ENCODE assay signal across 8 cellular contexts in genomic region chr17:83051423-83052240, GRCh38. TPM values are rescaled to one million over a fixed set of nuclear protein-coding genes. Genes with fewer than 3 reads are reported as not detected.
A peak's percentile ranks its signal among the peaks of the same experiment; 100 is the strongest.
DNase-seq lines count a peak whose midpoint lies in the region; ATAC-seq and TF ChIP-seq lines count a peak whose summit lies in the region.

No MANE protein-coding gene starts in this region.

- H2BK120ac ChIP-seq in IMR-90 (ENCODE audit: low read depth, low read length), result peak overlapping the region; percentile 50

- H3K27ac Mint-ChIP-seq in activated T-cell treated with anti-CD3 and anti-CD28 coated beads, Interleukin-2, amount 50 U/mL, for 24 hours, result peak overlapping the region; percentile 89

- H2BK5ac ChIP-seq in IMR-90 (ENCODE audit: low read depth, low read length, poor library complexity, severe bottlenecking), result peak overlapping the region; percentile 86

- peaks cover 43% of the 10 kb centered on the region for H3K4me1 Mint-ChIP-seq in activated T-cell treated with anti-CD3 and anti-CD28 coated beads, Interleukin-2, amount 50 U/mL, for 24 hours (ENCODE audit: low read depth)

- H4K91ac ChIP-seq in IMR-90 (ENCODE audit: insufficient read depth, low read depth, low read length), result peak overlapping the region; percentile 94

- TF ChIP-seq POLR2A in IMR-90 (IDR thresholded peaks at IDR 0.05; ENCODE audit: low read depth, low read length), result peak; percentile 51; the same call in 1 of the 2 replicates

- intact Hi-C loops in IMR-90 (cut with micrococcal nuclease), result no loop called here

- H3K56ac ChIP-seq in IMR-90 (ENCODE audit: extremely low read depth, insufficient read depth, low read length), result 0 out of 2 replicates have a peak overlapping the region, but pooled peaks have one; percentile 31

- H4K20me1 ChIP-seq in IMR-90 (ENCODE audit: insufficient read depth, low read length), result peaks cover 3% of the 10 kb centered on the region; the same call in 1 of the 2 replicates

- no peaks in the 10 kb centered on the region for H3K27me3 Mint-ChIP-seq in activated T-cell treated with anti-CD3 and anti-CD28 coated beads, Interleukin-2, amount 50 U/mL, for 24 hours

- H3K27me3 ChIP-seq in IMR-90 (ENCODE audit: control insufficient read depth, insufficient read depth, low read length), result no peaks in the 10 kb centered on the region
- no peaks in the 10 kb centered on the region for H3K27me3 ChIP-seq in esophagus (ENCODE audit: control insufficient read depth in 1 of 2, insufficient read depth in 2 of 2, low read length in 2 of 2)
- H3K27me3 ChIP-seq in muscle layer of colon (ENCODE audit: control insufficient read depth in 1 of 2, insufficient read depth in 2 of 2, low read length in 2 of 2), result no peaks in the 10 kb centered on the region

- dilution Hi-C loops in IMR-90 (cut with HindIII; ENCODE audit: low sequenced_read_pairs, unreplicated experiment), result no loop called here

- peak overlapping the region; percentile 91 for H2AK9ac ChIP-seq in IMR-90 (replicated peaks; ENCODE audit: low read depth, low read length, poor library complexity)

- WGBS in IMR-90 (ENCODE audit: extremely low coverage in 2 of 2, insufficient read length in 1 of 2), 2 experiments, result 2% methylated on average over 29 of the region's 93 CpGs; no CpG with 5 or more reads in 1 of the 2 experiments
- WGBS in esophagus, 2 donors, result 1% methylated on average over 61 to 93 of the region's 93 CpGs

- peak; percentile 90 for ATAC-seq in GM21528 (IDR thresholded peaks at IDR 0.05; ENCODE audit: low FRiP score, unreplicated experiment)
- peak; percentile 95 for ATAC-seq in IMR-90 (ENCODE audit: low read depth)

- TF ChIP-seq RAD21 in IMR-90 (IDR thresholded peaks at IDR 0.05; ENCODE audit: low read length), result peak; percentile 6; the same call in 1 of the 2 replicates

- peaks cover 13% of the 10 kb centered on the region for H3K36me3 Mint-ChIP-seq in activated T-cell treated with anti-CD3 and anti-CD28 coated beads, Interleukin-2, amount 50 U/mL, for 24 hours (ENCODE audit: low read depth)

- peak overlapping the region; percentile 71 for H3K4me2 ChIP-seq in IMR-90 (ENCODE audit: low read depth, low read length)

- CTCF ChIA-PET in IMR-90 (lab: Yijun Ruan, JAX), result no interaction called here

- H3K36me3 ChIP-seq in IMR-90 (ENCODE audit: control insufficient read depth, insufficient read depth, low read length) (peaks cover 5% of the 10 kb centered on the region; the same call in 1 of the 2 replicates), esophagus (ENCODE audit: control insufficient read depth in 2 of 2, insufficient read depth in 2 of 2, low read length in 1 of 2) (no peaks in the 10 kb centered on the region), muscle layer of colon (ENCODE audit: insufficient read depth, low read length) (peaks cover 4% of the 10 kb centered on the region)

- H2AFZ ChIP-seq in IMR-90 (replicated peaks; ENCODE audit: low read length, poor library complexity), result peak overlapping the region; percentile 99

- TF ChIP-seq CTCF in IMR-90 (conservative IDR thresholded peaks at IDR 0.05; ENCODE audit: low read depth, low read length), result no peak

- no peaks in the 10 kb centered on the region for H3K9me3 Mint-ChIP-seq in activated T-cell treated with anti-CD3 and anti-CD28 coated beads, Interleukin-2, amount 50 U/mL, for 24 hours

- H3K18ac ChIP-seq in IMR-90 (ENCODE audit: low read depth, low read length), result peak overlapping the region; percentile 66

- H3K4me1 ChIP-seq in IMR-90 (ENCODE audit: control insufficient read depth, insufficient read depth, low read length) (peaks cover 22% of the 10 kb centered on the region), esophagus (ENCODE audit: control insufficient read depth in 2 of 2, insufficient read depth in 2 of 2, low read length in 1 of 2) (peaks cover 13 to 16% of the 10 kb centered on the region in 2 donors), muscle layer of colon (ENCODE audit: insufficient read depth, low read length) (peaks cover 5% of the 10 kb centered on the region)

- H3K4me3 ChIP-seq in IMR-90 (ENCODE audit: insufficient read depth, low read depth, low read length) (peak overlapping the region; percentile 55), esophagus (ENCODE audit: low read depth in 1 of 2, low read length in 2 of 2) (peak overlapping the region; percentile 55 to 70), muscle layer of colon (ENCODE audit: low read depth in 1 of 2, low read length in 2 of 2) (peak overlapping the region; percentile 66 to 71)

- peak overlapping the region; percentile 99 for H3K14ac ChIP-seq in IMR-90 (replicated peaks; ENCODE audit: low read depth, low read length)

- POLR2A ChIA-PET in IMR-90 (lab: Charles Lee; ENCODE audit: unreplicated experiment), result no interaction called here

- DNase-seq in DMS 273 treated with DMSO at 0.1 percent for 48 hours (lab: John Stamatoyannopoulos, UW), result peak; percentile 89
- peak; percentile 95 for DNase-seq in IMR-90
- DNase-seq in OCI-M2 (lab: John Stamatoyannopoulos, UW; ENCODE audit: unreplicated experiment), result peak; percentile 84
- DNase-seq in activated T-cell treated with anti-CD3 and anti-CD28 coated beads, Interleukin-2, amount 50 U/mL, for 24 hours, result peak; percentile 99
- DNase-seq in stimulated activated CD8-positive, alpha-beta memory T cell treated with anti-CD3 and anti-CD28 coated beads, Interleukin-7, amount 100 ng/mL, for 1 hour (ENCODE audit: low read depth in 2 of 2), result peak; percentile 94 to 97

- H3K9ac ChIP-seq in IMR-90 (ENCODE audit: low read depth, low read length), result peak overlapping the region; percentile 83
- H3K9ac ChIP-seq in muscle layer of colon (ENCODE audit: low read length), result no peak overlapping the region

- H3K4me3 Mint-ChIP-seq in activated T-cell treated with anti-CD3 and anti-CD28 coated beads, Interleukin-2, amount 50 U/mL, for 24 hours, result peak overlapping the region; percentile 83

- in situ Hi-C loops in IMR-90 (cut with MboI; ENCODE audit: low sequenced_read_pairs), result no loop called here

- peak overlapping the region; percentile 92 for H4K5ac ChIP-seq in IMR-90 (ENCODE audit: low read depth, low read length)

- H3K27ac ChIP-seq in IMR-90 (ENCODE audit: insufficient read depth, low read length) (peak overlapping the region; percentile 85), esophagus (ENCODE audit: low read depth in 2 of 2, low read length in 1 of 2) (peak overlapping the region; percentile 78 to 85), muscle layer of colon (ENCODE audit: low read depth, low read length) (peak overlapping the region; percentile 82)

- H2BK20ac ChIP-seq in IMR-90 (ENCODE audit: low read depth, low read length), result peak overlapping the region; percentile 74; the same call in 1 of the 2 replicates

- peaks cover 13% of the 10 kb centered on the region for H3K9me1 ChIP-seq in IMR-90 (ENCODE audit: insufficient read depth, low read length)

- peak overlapping the region; percentile 93 for H3K23ac ChIP-seq in IMR-90 (ENCODE audit: low read depth, low read length)

- H4K8ac ChIP-seq in IMR-90 (ENCODE audit: low read depth in 2 of 2, low read length in 2 of 2), result peak overlapping the region; percentile 97 to 99

- no TSS peak for BruUV-seq in IMR-90 (replicated peaks; lab: Mats Ljungman, UMichigan)

- H3K79me1 ChIP-seq in IMR-90 (ENCODE audit: low read depth in 1 of 2, low read length in 2 of 2), result peaks cover 9 to 21% of the 10 kb centered on the region in 2 experiments

- H3K9me3 ChIP-seq in IMR-90 (ENCODE audit: control insufficient read depth, insufficient read depth, low read length) (no peaks in the 10 kb centered on the region), esophagus (ENCODE audit: control insufficient read depth in 2 of 2, insufficient read depth in 1 of 2, low read depth in 1 of 2, low read length in 1 of 2) (no peaks in the 10 kb centered on the region), muscle layer of colon (ENCODE audit: low read length) (no peaks in the 10 kb centered on the region)

- H2AK5ac ChIP-seq in IMR-90 (ENCODE audit: low read depth, low read length), result peak overlapping the region; percentile 99

- H3K4ac ChIP-seq in IMR-90 (ENCODE audit: low read depth, low read length), result peak overlapping the region; percentile 95

- H2BK15ac ChIP-seq in IMR-90 (ENCODE audit: low read depth, low read length), result peak overlapping the region; percentile 85; the same call in 1 of the 3 replicates

TF ChIP-seq in IMR-90, 13 proteins besides CTCF, POLR2A, EP300 and RAD21:
- TF ChIP-seq CEBPB (IDR thresholded peaks at IDR 0.05; ENCODE audit: low read depth, low read length), result no peak
- TF ChIP-seq BHLHE40 (IDR thresholded peaks at IDR 0.05; ENCODE audit: low read depth, low read length), result no peak
- peak; percentile 69; the same call in 1 of the 2 replicates for TF ChIP-seq MAZ (IDR thresholded peaks at IDR 0.05; ENCODE audit: borderline replicate concordance, low read depth, low read length)
- peak; percentile 87 for TF ChIP-seq USF2 (IDR thresholded peaks at IDR 0.05; ENCODE audit: low read depth, low read length)
- TF ChIP-seq MXI1 (IDR thresholded peaks at IDR 0.05; ENCODE audit: borderline replicate concordance, low read depth, low read length), result peak; percentile 96

RNA-seq across cellular contexts. Expression of gene METRNL, which starts 27.8 kb away (rescaled TPM):
- 17.9 and 21.4 TPM in 2 replicates for total RNA-seq in IMR-90 (2012; rRNA removed)
- polyA plus RNA-seq in IMR-90 (2012; rRNA removed) (48.2 and 60.2 TPM in 2 replicates), esophagus (100 to 1,000 TPM; 143 to 169 TPM)
- polyA plus RNA-seq in IMR-90 (2012; cell fraction: cytosol; rRNA removed), result 73.7 and 167 TPM in 2 replicates
- 50.0 and 129 TPM in 2 replicates for polyA plus RNA-seq in IMR-90 (2012; cell fraction: nucleus; rRNA removed; ENCODE audit: low replicate concordance)

Comparison
In these comparisons a context has a peak if more than half of its experiments do, and no peak if none do; other contexts are left out.
1. Peak in every context shown above with its lines: DNase-seq, ATAC-seq, H3K4me3 ChIP-seq and H3K27ac ChIP-seq.